Comparison of ENCODE assay signal across 19 cellular contexts in the genomic region with DNA sequence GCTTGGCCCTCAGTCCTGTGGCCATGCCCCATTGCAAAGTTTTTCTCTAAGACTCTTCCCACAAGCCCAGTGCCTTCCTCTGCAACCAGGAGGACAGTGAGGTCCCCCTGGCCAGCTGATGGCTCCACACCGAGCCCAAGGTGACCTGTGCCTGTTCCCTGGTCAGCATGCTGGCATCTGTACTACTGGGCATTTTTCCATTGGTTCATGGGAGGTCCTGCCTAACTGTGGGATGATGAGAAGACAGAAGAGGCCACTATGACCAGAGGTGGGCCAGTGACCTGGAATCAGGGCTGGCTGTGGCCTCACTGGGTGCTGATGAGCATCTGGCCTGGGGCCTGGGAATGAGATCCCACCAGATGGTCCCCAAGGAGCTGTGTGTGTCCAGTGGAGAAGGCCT. TPM values are rescaled to one million over a fixed set of nuclear protein-coding genes. Genes with fewer than 3 reads are reported as not detected.
A peak's percentile ranks its signal among the peaks of the same experiment; 100 is the strongest.
DNase-seq lines count a peak whose midpoint lies in the region; ATAC-seq, FAIRE-seq and TF ChIP-seq lines count a peak whose summit lies in the region.
"Had no signal": no experiment of that assay in that cellular context is flagged by ENCODE, and none has a peak within 500 bp of the region (broad histone marks: within the 10 kb centered on the region; RNA-seq: fewer than 3 reads in every experiment).

No MANE protein-coding gene starts in this region.

- CTCF ChIA-PET in RWPE1 (lab: Yijun Ruan, JAX) = interaction anchor here (0.5 kb wide), 1 partner anchor 78 kb away, joined by 3 read pairs; no protein-coding TSS in a partner anchor

- TF ChIP-seq CTCF in C4-2B (conservative IDR thresholded peaks at IDR 0.05) = no peak
- TF ChIP-seq CTCF in RWPE1 (conservative IDR thresholded peaks at IDR 0.05; ENCODE audit: low read depth) = no peak
- no peak for TF ChIP-seq CTCF in D721Med (IDR thresholded peaks at IDR 0.05; ENCODE audit: insufficient read depth, missing control alignments)

- ATAC-seq in left lobe of liver (peak; percentile 23), HG02885 (IDR thresholded peaks at IDR 0.05; ENCODE audit: poor library complexity, unreplicated experiment) (no peak)
- ATAC-seq: stimulated activated effector memory CD8-positive, alpha-beta T cell treated with anti-CD3 and anti-CD28 coated beads, Interleukin-12 subunit alpha, Interleukin-12 subunit beta, amount 100 ng/mL, for 72 hours had no signal

- FAIRE-seq in D721Med (lab: Jason Lieb, UNC) = no peak
- FAIRE-seq: GM19239 had no signal

- POLR2A ChIA-PET in RWPE1 (lab: Yijun Ruan, JAX; ENCODE audit: low non-redundant PET) = no interaction called here

- no peak for DNase-seq in RWPE1 (ENCODE audit: low spot score)
- peak; percentile 46 for DNase-seq in left lobe of liver (ENCODE audit: low spot score)
- no peak for DNase-seq in G401 (ENCODE audit: low spot score)
- no peak for DNase-seq in D721Med (ENCODE audit: insufficient read length, low spot score)
- DNase-seq: activated CD4-positive, alpha-beta T cell treated with anti-CD3 and anti-CD28 coated beads for 4 hours; caudate nucleus; DMS153; KG1; NCI-H1417 treated with DMSO at 0.1 percent for 48 hours; T-helper 2 cell had no signal

- in situ Hi-C loops in G401 (cut with HindIII; ENCODE audit: low sequenced_read_pairs) = no loop called here

- H3K4me3 ChIP-seq in skin epidermis = no peak overlapping the region
- H3K4me3 ChIP-seq: BLaER1, lung had no signal

- H3K27ac ChIP-seq in C4-2B = peak overlapping the region; percentile 85
- peak overlapping the region; percentile 96 for H3K27ac ChIP-seq in RWPE1
- peak overlapping the region in 16 of 21 experiments; percentile 22 to 86 (median 74) for H3K27ac ChIP-seq in skin epidermis
- H3K27ac ChIP-seq: BLaER1 had no signal

RNA-seq across cellular contexts. Expression of gene CALML3, which starts 20.2 kb away (rescaled TPM):
- total RNA-seq in left lobe of liver = not detected
- total RNA-seq in G401 (2014; rRNA removed; shearing (Covaris generic)) = not detected in 2 replicates
- total RNA-seq: fibroblast of villous mesenchyme, skeletal muscle tissue had no signal

RNA-seq across cellular contexts. Expression of gene CALML5, which starts 45.6 kb away (rescaled TPM):
- not detected for total RNA-seq in left lobe of liver
- not detected in 2 replicates for total RNA-seq in G401 (2014; rRNA removed; shearing (Covaris generic))
- total RNA-seq: fibroblast of villous mesenchyme, lung, skeletal muscle tissue had no signal
